ENCODE assay signal across 8 cellular contexts in genomic region chrX:47093248-47093647, GRCh38. TPM values are rescaled to one million over a fixed set of nuclear protein-coding genes. Genes with fewer than 3 reads are reported as not detected.
DNase-seq lines count a peak whose midpoint lies in the region; ATAC-seq and TF ChIP-seq lines count a peak whose summit lies in the region.

No MANE protein-coding gene starts in this region.

- H3K4me3 ChIP-seq in body of pancreas, result no peak overlapping the region
- no peak overlapping the region for H3K4me3 ChIP-seq in vagina

- H3K9me3 ChIP-seq in body of pancreas (no peaks in the 10 kb centered on the region), vagina (no peaks in the 10 kb centered on the region)

- TF ChIP-seq POLR2A in body of pancreas (IDR thresholded peaks at IDR 0.05), result no peak
- TF ChIP-seq POLR2A in vagina (IDR thresholded peaks at IDR 0.05), result no peak

- no peaks in the 10 kb centered on the region for H3K27me3 ChIP-seq in body of pancreas
- no peaks in the 10 kb centered on the region for H3K27me3 ChIP-seq in vagina

- no peaks in the 10 kb centered on the region for H3K4me1 ChIP-seq in body of pancreas
- H3K4me1 ChIP-seq in vagina, result no peaks in the 10 kb centered on the region

- peak; percentile 11 to 53 (median 43) for TF ChIP-seq CTCF in body of pancreas (IDR thresholded peaks at IDR 0.05)
- peak in 1 of 3 experiments; percentile 14 for TF ChIP-seq CTCF in vagina (IDR thresholded peaks at IDR 0.05)

- WGBS in body of pancreas, 2 donors, result 0% methylated on average over 1 of the region's 1 CpG

- no peaks in the 10 kb centered on the region for H3K36me3 ChIP-seq in body of pancreas (replicated peaks in 1 of 2; ENCODE audit: insufficient read depth in 1 of 2, low read depth in 2 of 2)
- no peaks in the 10 kb centered on the region for H3K36me3 ChIP-seq in vagina

- H3K27ac ChIP-seq in body of pancreas (no peak overlapping the region), vagina (no peak overlapping the region)

- ATAC-seq in body of pancreas, result no peak
- no peak for ATAC-seq in GM18517 (IDR thresholded peaks at IDR 0.05; ENCODE audit: unreplicated experiment)
- no peak for ATAC-seq in HG03460 (IDR thresholded peaks at IDR 0.05; ENCODE audit: unreplicated experiment)

- intact Hi-C loops in body of pancreas (cut with DNase I) (no loop called here), vagina (cut with DNase I) (no loop called here)

- peak; percentile 28 for DNase-seq in SIG-M5 treated with dmso at 0.1 percent for 504 hours (lab: John Stamatoyannopoulos, UW; ENCODE audit: unreplicated experiment)
- no peak for DNase-seq in SIG-M5 (lab: John Stamatoyannopoulos, UW)
- peak; percentile 2 for DNase-seq in NCI-H1092 (lab: John Stamatoyannopoulos, UW)
- peak in 1 of 4 donors; percentile 14 for DNase-seq in body of pancreas
- DNase-seq in midbrain (lab: John Stamatoyannopoulos, UW), result peak; percentile 10
- DNase-seq in vagina (ENCODE audit: extremely low spot score in 2 of 2), result no peak

RNA-seq across cellular contexts. Expression of gene RGN, which starts 15.0 kb away (rescaled TPM):
- total RNA-seq in body of pancreas (10 to 100 TPM; 20.8 to 21.5 TPM), vagina (4.7 TPM)

RNA-seq across cellular contexts. Expression of gene NDUFB11, which starts 51.3 kb away (rescaled TPM):
- total RNA-seq in body of pancreas (10 to 100 TPM; 66.7 to 80.1 TPM), vagina (63.8 TPM)

RNA-seq across cellular contexts. Expression of gene RBM10, which starts 51.8 kb away (rescaled TPM):
- 10 to 100 TPM; 16.1 to 29.0 TPM for total RNA-seq in body of pancreas
- 32.4 TPM for total RNA-seq in vagina

Comparison
In these comparisons a context has a peak if more than half of its experiments do, and no peak if none do; other contexts are left out.
1. DNase-seq: peak in SIG-M5 treated with dmso at 0.1 percent for 504 hours (single experiment), NCI-H1092 (single experiment) and midbrain (single experiment); none in SIG-M5 (single experiment) and vagina (0 of 2).